11 cellular contexts compared by ENCODE assay signal in the genomic region with DNA sequence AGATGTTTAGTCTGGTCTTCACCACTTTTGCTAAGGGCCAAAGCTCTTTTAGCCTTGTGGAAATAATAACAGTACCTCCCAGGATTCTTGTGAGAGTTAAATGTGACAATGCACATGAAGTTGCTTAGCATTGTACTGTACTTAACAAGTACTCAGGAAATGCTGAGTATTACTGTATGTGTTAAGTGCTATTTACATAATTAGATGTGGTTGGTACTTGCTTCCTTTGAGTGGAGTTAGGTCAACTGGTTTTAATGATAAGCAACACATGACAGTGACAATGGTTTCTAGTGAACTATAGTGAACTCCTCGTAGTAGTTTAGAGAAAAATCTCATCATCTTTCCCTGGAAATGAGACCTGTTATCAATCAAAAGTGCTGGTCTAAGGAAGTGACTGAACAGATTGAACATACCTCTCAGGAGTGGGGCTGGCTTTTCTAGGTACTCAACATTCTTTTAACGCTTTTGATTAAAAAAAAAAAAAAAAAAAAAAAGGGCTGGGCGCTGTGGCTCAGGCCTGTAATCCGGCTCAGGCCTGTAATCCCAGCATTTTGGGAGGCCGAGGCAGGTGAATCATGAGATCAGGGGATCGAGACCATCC. TPM values are rescaled to one million over a fixed set of nuclear protein-coding genes. Genes with fewer than 3 reads are reported as not detected.
A peak's percentile ranks its signal among the peaks of the same experiment; 100 is the strongest.
DNase-seq lines count a peak whose midpoint lies in the region; ATAC-seq and TF ChIP-seq lines count a peak whose summit lies in the region.
"Had no signal": no experiment of that assay in that cellular context is flagged by ENCODE, and none has a peak within 500 bp of the region (broad histone marks: within the 10 kb centered on the region; RNA-seq: fewer than 3 reads in every experiment).

No MANE protein-coding gene starts in this region.

- H3K9me3 ChIP-seq in DOHH2 (ENCODE audit: control insufficient read depth, insufficient read depth, low read length) (no peaks in the 10 kb centered on the region), OCI-LY1 (ENCODE audit: low read length) (no peaks in the 10 kb centered on the region), Peyer's patch (no peaks in the 10 kb centered on the region), gastrocnemius medialis (no peaks in the 10 kb centered on the region)
- H3K9me3 ChIP-seq: transverse colon had no signal

- H3K79me2 ChIP-seq in DOHH2 (ENCODE audit: control insufficient read depth, low read length) (no peaks in the 10 kb centered on the region), OCI-LY1 (ENCODE audit: insufficient read depth, low read length) (no peaks in the 10 kb centered on the region)

- ATAC-seq in GM19351 (IDR thresholded peaks at IDR 0.05; ENCODE audit: unreplicated experiment), result peak; percentile 37
- ATAC-seq in HG02943 (IDR thresholded peaks at IDR 0.05; ENCODE audit: low read depth, unreplicated experiment), result peak; percentile 56
- ATAC-seq in GM19023 (IDR thresholded peaks at IDR 0.05; ENCODE audit: unreplicated experiment), result no peak
- no peak for ATAC-seq in gastrocnemius medialis

- H3K9ac ChIP-seq in OCI-LY1 (ENCODE audit: low read length), result no peak overlapping the region

- H3K9me2 ChIP-seq in DOHH2 (replicated peaks; ENCODE audit: control insufficient read depth, low read length) (no peaks in the 10 kb centered on the region), OCI-LY1 (ENCODE audit: low read depth, low read length) (no peaks in the 10 kb centered on the region)

- H3K27me3 ChIP-seq in DOHH2 (ENCODE audit: control insufficient read depth, low read length) (peaks cover 25% of the 10 kb centered on the region), OCI-LY1 (ENCODE audit: insufficient read depth, low read length) (no peaks in the 10 kb centered on the region), Peyer's patch (no peaks in the 10 kb centered on the region), gastrocnemius medialis (peaks cover 0 to 10% (median 3%) of the 10 kb centered on the region in 3 donors)

- H3K27ac ChIP-seq in DOHH2 (ENCODE audit: low read depth, low read length) (peak overlapping the region; percentile 79), OCI-LY1 (ENCODE audit: low read depth, low read length, poor library complexity, severe bottlenecking) (peak overlapping the region; percentile 22), Peyer's patch (peak overlapping the region in 1 of 4 donors; percentile 9), gastrocnemius medialis (no peak overlapping the region)
- H3K27ac ChIP-seq: cardiac muscle cell, transverse colon had no signal

- H4K20me1 ChIP-seq in DOHH2 (ENCODE audit: control insufficient read depth, insufficient read depth, low read depth, low read length), result no peaks in the 10 kb centered on the region
- no peaks in the 10 kb centered on the region for H4K20me1 ChIP-seq in OCI-LY1 (ENCODE audit: insufficient read depth, low read length)

- TF ChIP-seq CTCF in DOHH2 (IDR thresholded peaks at IDR 0.05; ENCODE audit: low read depth, low read length, poor library complexity, severe bottlenecking), result no peak
- TF ChIP-seq CTCF in OCI-LY1 (IDR thresholded peaks at IDR 0.05; ENCODE audit: low read length), result no peak
- no peak for TF ChIP-seq CTCF in Peyer's patch (IDR thresholded peaks at IDR 0.05)
- no peak for TF ChIP-seq CTCF in gastrocnemius medialis (IDR thresholded peaks at IDR 0.05 in 4 of 5, conservative IDR thresholded peaks at IDR 0.05 in 1 of 5)

- intact Hi-C loops in gastrocnemius medialis (cut with DNase I; ENCODE audit: low total_unique reads), result no loop called here

- H3K36me3 ChIP-seq in DOHH2 (ENCODE audit: control insufficient read depth, low read length), result no peaks in the 10 kb centered on the region
- H3K36me3 ChIP-seq in OCI-LY1 (ENCODE audit: insufficient read depth, low read length), result no peaks in the 10 kb centered on the region
- no peaks in the 10 kb centered on the region for H3K36me3 ChIP-seq in Peyer's patch
- no peaks in the 10 kb centered on the region for H3K36me3 ChIP-seq in gastrocnemius medialis
- H3K36me3 ChIP-seq: cardiac muscle cell, transverse colon had no signal

- H2AFZ ChIP-seq in OCI-LY1 (ENCODE audit: low read length), result no peak overlapping the region

- H3F3A ChIP-seq in DOHH2 (ENCODE audit: control insufficient read depth, insufficient read depth) (peaks cover 25% of the 10 kb centered on the region), OCI-LY1 (ENCODE audit: insufficient read depth, low read length) (0 out of 2 replicates have a peak, but pooled peaks cover 5% of the 10 kb centered on the region)

- DNase-seq in Peyer's patch (no peak), mesenteric fat pad (ENCODE audit: low spot score) (no peak), gastrocnemius medialis (no peak)
- DNase-seq: kidney glomerular epithelial cell, transverse colon had no signal

- H3K4me2 ChIP-seq in DOHH2 (ENCODE audit: low read length), result peak overlapping the region; percentile 66
- H3K4me2 ChIP-seq in OCI-LY1 (ENCODE audit: low read length), result no peak overlapping the region

- H3K4me3 ChIP-seq in DOHH2 (ENCODE audit: low read length) (peak overlapping the region; percentile 32), OCI-LY1 (ENCODE audit: low read depth, low read length, poor library complexity, severe bottlenecking) (no peak overlapping the region), Peyer's patch (no peak overlapping the region), gastrocnemius medialis (no peak overlapping the region)
- H3K4me3 ChIP-seq: cardiac muscle cell, transverse colon had no signal

- no peak for TF ChIP-seq POLR2A in Peyer's patch (IDR thresholded peaks at IDR 0.05)
- TF ChIP-seq POLR2A in gastrocnemius medialis (IDR thresholded peaks at IDR 0.05), result no peak

- in situ Hi-C loops in gastrocnemius medialis (cut with MboI; ENCODE audit: low sequenced_read_pairs in 4 of 4), result no loop called here

- H3K4me1 ChIP-seq in DOHH2 (ENCODE audit: control insufficient read depth, low read length) (peaks cover 29% of the 10 kb centered on the region), OCI-LY1 (ENCODE audit: insufficient read depth, low read length, severe bottlenecking) (peaks cover 14% of the 10 kb centered on the region), Peyer's patch (no peaks in the 10 kb centered on the region), gastrocnemius medialis (no peaks in the 10 kb centered on the region)
- H3K4me1 ChIP-seq: transverse colon had no signal

RNA-seq across cellular contexts. Expression of gene ZDBF2, which starts 29.2 kb away (rescaled TPM):
- total RNA-seq in Peyer's patch (10 to 100 TPM in 1 of 4 donors, 1 to 10 TPM in 3; 2.6 to 12.4 (median 4.5) TPM), mesenteric fat pad (10.6 TPM), gastrocnemius medialis (10 to 100 TPM in 1 of 4 donors, 1 to 10 TPM in 3; 5.8 to 13.2 (median 9.5) TPM)

Comparison
In these comparisons a context has a peak if more than half of its experiments do, and no peak if none do; other contexts are left out.
1. H3K27ac ChIP-seq: peak in DOHH2 (single experiment) and OCI-LY1 (single experiment); none in gastrocnemius medialis (0 of 4).
2. ATAC-seq: peak in GM19351 (single experiment) and HG02943 (single experiment); none in GM19023 (single experiment) and gastrocnemius medialis (0 of 2).